ENCODE assay signal across 28 cellular contexts in the genomic region with DNA sequence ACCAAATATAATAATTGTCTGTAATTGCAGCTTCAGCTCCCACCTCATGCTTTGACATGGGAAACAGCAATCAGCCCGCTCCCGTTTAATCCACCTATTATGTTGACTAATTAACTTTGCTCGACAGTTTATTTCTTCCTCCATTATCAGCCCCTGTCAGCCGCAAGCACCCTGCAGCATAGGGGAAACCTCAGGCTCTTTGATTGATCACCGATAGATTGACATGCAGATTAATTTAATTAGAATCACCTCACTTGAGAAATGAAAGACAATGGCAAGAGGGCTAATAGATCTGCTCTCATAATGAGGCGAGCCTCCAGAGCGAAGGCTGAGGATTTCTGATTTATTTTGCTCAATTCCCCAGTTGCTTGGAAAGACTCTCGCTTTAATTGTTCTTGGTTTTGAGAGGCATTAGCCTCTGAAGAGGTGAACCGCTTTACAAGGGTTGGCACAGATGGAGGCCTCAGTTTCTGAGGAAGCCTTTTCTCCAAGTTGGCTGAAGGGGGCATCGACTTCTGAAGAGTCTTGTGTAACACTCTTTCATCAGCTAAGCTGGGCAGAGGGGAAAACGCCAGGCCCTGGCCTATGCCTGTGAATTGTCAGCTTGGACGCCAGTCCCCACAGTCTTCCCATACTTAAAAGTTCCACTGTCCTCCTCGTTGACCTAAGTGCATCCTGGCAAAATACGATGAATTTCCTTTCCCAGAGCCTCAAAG.
A peak's percentile ranks its signal among the peaks of the same experiment; 100 is the strongest.
DNase-seq lines count a peak whose midpoint lies in the region; ATAC-seq and TF ChIP-seq lines count a peak whose summit lies in the region.
"Had no signal": no experiment of that assay in that cellular context is flagged by ENCODE, and none has a peak within 500 bp of the region (broad histone marks: within the 10 kb centered on the region; RNA-seq: fewer than 3 reads in every experiment).

No MANE protein-coding gene starts in this region.

- peaks cover 11 to 79% (median 40%) of the 10 kb centered on the region in 11 experiments; a peak in 20 of 22 replicates for H3K36me3 ChIP-seq in BLaER1 treated with 17β-estradiol and CSF1 and Interleukin-3, amounts not matched to agents 10 nM and 100 nM
- peaks cover 12% of the 10 kb centered on the region for H3K36me3 ChIP-seq in osteoblast (ENCODE audit: insufficient read depth, low read length)
- H3K36me3 ChIP-seq: breast epithelium, lower lobe of right lung, pancreas, suprapubic skin, upper lobe of right lung had no signal

- H3K4me1 Mint-ChIP-seq in IgD-negative memory B cell (peaks cover 74 to 91% (median 87%) of the 10 kb centered on the region in 3 donors), WTC11 (peaks cover 19% of the 10 kb centered on the region), CD14-positive monocyte (no peaks in the 10 kb centered on the region)

- no peaks in the 10 kb centered on the region for H3K27me3 Mint-ChIP-seq in IgD-negative memory B cell
- H3K27me3 Mint-ChIP-seq in WTC11 (ENCODE audit: low read depth) = no peaks in the 10 kb centered on the region
- H3K27me3 Mint-ChIP-seq in CD14-positive monocyte (ENCODE audit: low read depth in 3 of 3) = peaks cover 0 to 5% (median 0%) of the 10 kb centered on the region in 3 donors

- POLR2A ChIA-PET in WTC11 (lab: Charles Lee) = no interaction called here

- H3K36me3 Mint-ChIP-seq in IgD-negative memory B cell (peaks cover 11% of the 10 kb centered on the region), WTC11 (no peaks in the 10 kb centered on the region), CD14-positive monocyte (no peaks in the 10 kb centered on the region)

- CTCF ChIA-PET in WTC11 (lab: Charles Lee) = interaction anchor here (1.0 kb wide), 1 partner anchor 54 kb away, joined by 4 read pairs; no protein-coding TSS in a partner anchor

- intact Hi-C loops in CD14-positive monocyte (cut with micrococcal nuclease) = no loop called here

- H2AFZ ChIP-seq in osteoblast (ENCODE audit: low read length) = no peak overlapping the region

- peaks cover 6% of the 10 kb centered on the region for H3K79me2 ChIP-seq in osteoblast (ENCODE audit: insufficient read depth, low read length)

- peaks cover 64 to 100% (median 100%) of the 10 kb centered on the region in 10 experiments for H3K4me1 ChIP-seq in BLaER1 treated with 17β-estradiol and CSF1 and Interleukin-3, amounts not matched to agents 10 nM and 100 nM
- H3K4me1 ChIP-seq in osteoblast (ENCODE audit: insufficient read depth, low read length) = peaks cover 24% of the 10 kb centered on the region
- H3K4me1 ChIP-seq: breast epithelium, lower lobe of right lung, pancreas, SJCRH30, suprapubic skin, upper lobe of right lung had no signal

- peak overlapping the region; percentile 0 to 39 (median 2); a peak in 10 of 20 replicates for H3K4me3 ChIP-seq in BLaER1 treated with 17β-estradiol and CSF1 and Interleukin-3, amounts not matched to agents 10 nM and 100 nM
- no peak overlapping the region for H3K4me3 ChIP-seq in osteoblast (ENCODE audit: insufficient read depth, low read length)
- H3K4me3 ChIP-seq: breast epithelium, lower lobe of right lung, pancreas, SJCRH30, suprapubic skin, upper lobe of right lung had no signal

- H3K9ac ChIP-seq in BLaER1 treated with 17β-estradiol and CSF1 and Interleukin-3, amounts not matched to agents 10 nM and 100 nM = peak overlapping the region; percentile 50 to 73 (median 61); a peak in 21 of 22 replicates

- no peak for DNase-seq in WTC11 (ENCODE audit: low spot score)
- peak; percentile 22 for DNase-seq in midbrain (lab: John Stamatoyannopoulos, UW)
- no peak for DNase-seq in osteoblast (ENCODE audit: insufficient read length, low spot score, missing footprints)
- DNase-seq in CD14-positive monocyte (ENCODE audit: low spot score) = no peak
- DNase-seq: activated CD4-positive, alpha-beta memory T cell treated with anti-CD3 and anti-CD28 coated beads for 36 hours; activated CD4-positive, CD25-positive, alpha-beta regulatory T cell treated with anti-CD3 and anti-CD28 coated beads, Interleukin-2, amount 50 U/mL, for 72 hours; activated CD8-positive, alpha-beta memory T cell treated with anti-CD3 and anti-CD28 coated beads, Interleukin-2, amount 50 U/mL, for 48 hours; activated naive CD4-positive, alpha-beta T cell treated with anti-CD3 and anti-CD28 coated beads, Interleukin-2, amount 50 U/mL, for 16 hours; Calu3; kidney glomerular epithelial cell; lower lobe of right lung; MV-4-11; NCI-H187 treated with DMSO at 0.1 percent for 48 hours; NCI-H69; nephron progenitor cell; pancreas; SJCRH30; stimulated activated CD4-positive, alpha-beta T cell treated with anti-CD3 and anti-CD28 coated beads, Interleukin-2, amount 100 ng/mL, for 48 hours; T-helper 1 cell; upper lobe of right lung had no signal

- no peaks in the 10 kb centered on the region for H3K27me3 ChIP-seq in BLaER1 treated with 17β-estradiol and CSF1 and Interleukin-3, amounts not matched to agents 10 nM and 100 nM
- no peaks in the 10 kb centered on the region for H3K27me3 ChIP-seq in osteoblast (ENCODE audit: insufficient read depth, low read length)
- H3K27me3 ChIP-seq: breast epithelium, pancreas, SJCRH30, suprapubic skin, upper lobe of right lung had no signal

- H3K4me3 Mint-ChIP-seq in IgD-negative memory B cell (peak overlapping the region; percentile 57 to 91 (median 72)), WTC11 (peak overlapping the region; percentile 11; the same call in 1 of the 2 replicates), CD14-positive monocyte (no peak overlapping the region)
- H3K4me3 Mint-ChIP-seq: activated CD4-positive, alpha-beta memory T cell treated with anti-CD3 and anti-CD28 coated beads for 36 hours; nephron progenitor cell had no signal

- H3K27ac ChIP-seq in BLaER1 treated with 17β-estradiol and CSF1 and Interleukin-3, amounts not matched to agents 10 nM and 100 nM = peak overlapping the region; percentile 14 to 89 (median 76); a peak in 21 of 22 replicates
- H3K27ac ChIP-seq in osteoblast (ENCODE audit: low read depth, low read length) = no peak overlapping the region
- H3K27ac ChIP-seq: breast epithelium, HL-60, lower lobe of right lung, pancreas, SJCRH30, suprapubic skin, upper lobe of right lung had no signal

- peak overlapping the region; percentile 91 to 96 (median 96) for H3K27ac Mint-ChIP-seq in IgD-negative memory B cell
- H3K27ac Mint-ChIP-seq in WTC11 = no peak overlapping the region
- no peak overlapping the region for H3K27ac Mint-ChIP-seq in CD14-positive monocyte
- H3K27ac Mint-ChIP-seq: activated CD4-positive, alpha-beta memory T cell treated with anti-CD3 and anti-CD28 coated beads for 36 hours; nephron progenitor cell had no signal

- H3K9me3 ChIP-seq in BLaER1 treated with 17β-estradiol and CSF1 and Interleukin-3, amounts not matched to agents 10 nM and 100 nM (replicated peaks in 1 of 11) = no peaks in the 10 kb centered on the region
- H3K9me3 ChIP-seq in osteoblast (ENCODE audit: low read depth, low read length) = no peaks in the 10 kb centered on the region
- H3K9me3 ChIP-seq: breast epithelium, lower lobe of right lung, pancreas, suprapubic skin, upper lobe of right lung had no signal

- H4K20me1 ChIP-seq in BLaER1 treated with 17β-estradiol and CSF1 and Interleukin-3, amounts not matched to agents 10 nM and 100 nM = peaks cover 0 to 56% (median 0%) of the 10 kb centered on the region in 11 experiments; a peak in 4 of 22 replicates
- no peaks in the 10 kb centered on the region for H4K20me1 ChIP-seq in osteoblast (ENCODE audit: insufficient read depth, low read length)

- H3K9me3 Mint-ChIP-seq in IgD-negative memory B cell (no peaks in the 10 kb centered on the region), WTC11 (no peaks in the 10 kb centered on the region), CD14-positive monocyte (no peaks in the 10 kb centered on the region)
- H3K9me3 Mint-ChIP-seq: activated CD4-positive, alpha-beta memory T cell treated with anti-CD3 and anti-CD28 coated beads for 36 hours; nephron progenitor cell had no signal

- peak; percentile 82 for ATAC-seq in WTC11
- no peak for ATAC-seq in GM18868 (IDR thresholded peaks at IDR 0.05; ENCODE audit: unreplicated experiment)
- ATAC-seq in GM21447 (IDR thresholded peaks at IDR 0.05; ENCODE audit: unreplicated experiment) = no peak
- ATAC-seq: HepG2, lower lobe of right lung, pancreas, upper lobe of right lung had no signal

- no peak for TF ChIP-seq CTCF in WTC11 (IDR thresholded peaks at IDR 0.05)
- no peak for TF ChIP-seq CTCF in osteoblast (IDR thresholded peaks at IDR 0.05; ENCODE audit: extremely low read depth, low read depth, low read length)
- no peak for TF ChIP-seq CTCF in CD14-positive monocyte (IDR thresholded peaks at IDR 0.05)

- peak overlapping the region; percentile 72 to 94 (median 82) for H3K4me2 ChIP-seq in BLaER1 treated with 17β-estradiol and CSF1 and Interleukin-3, amounts not matched to agents 10 nM and 100 nM
- no peak overlapping the region for H3K4me2 ChIP-seq in osteoblast (ENCODE audit: insufficient read depth, low read length)

TF ChIP-seq in WTC11, 78 proteins besides CTCF, POLR2A, EP300 and RAD21:
- TF ChIP-seq SMAD4 (CRISPR knock-in tag; IDR thresholded peaks at IDR 0.05) = no peak
- TF ChIP-seq MXD4 (CRISPR knock-in tag; IDR thresholded peaks at IDR 0.05; ENCODE audit: borderline replicate concordance) = no peak
- TF ChIP-seq, protein P1, sequence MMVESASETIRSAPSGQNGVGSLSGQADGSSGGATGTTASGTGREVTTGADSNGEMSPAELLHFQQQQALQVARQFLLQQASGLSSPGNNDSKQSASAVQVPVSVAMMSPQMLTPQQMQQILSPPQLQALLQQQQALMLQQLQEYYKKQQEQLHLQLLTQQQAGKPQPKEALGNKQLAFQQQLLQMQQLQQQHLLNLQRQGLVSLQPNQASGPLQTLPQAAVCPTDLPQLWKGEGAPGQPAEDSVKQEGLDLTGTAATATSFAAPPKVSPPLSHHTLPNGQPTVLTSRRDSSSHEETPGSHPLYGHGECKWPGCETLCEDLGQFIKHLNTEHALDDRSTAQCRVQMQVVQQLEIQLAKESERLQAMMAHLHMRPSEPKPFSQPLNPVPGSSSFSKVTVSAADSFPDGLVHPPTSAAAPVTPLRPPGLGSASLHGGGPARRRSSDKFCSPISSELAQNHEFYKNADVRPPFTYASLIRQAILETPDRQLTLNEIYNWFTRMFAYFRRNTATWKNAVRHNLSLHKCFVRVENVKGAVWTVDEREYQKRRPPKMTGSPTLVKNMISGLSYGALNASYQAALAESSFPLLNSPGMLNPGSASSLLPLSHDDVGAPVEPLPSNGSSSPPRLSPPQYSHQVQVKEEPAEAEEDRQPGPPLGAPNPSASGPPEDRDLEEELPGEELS (CRISPR knock-in tag; IDR thresholded peaks at IDR 0.05) = no peak

Comparison
In these comparisons a context has a peak if more than half of its experiments do, and no peak if none do; other contexts are left out.
1. H3K27ac Mint-ChIP-seq: peak in IgD-negative memory B cell (3 of 3); none in WTC11 (single experiment) and CD14-positive monocyte (0 of 7).
2. H3K4me3 Mint-ChIP-seq: peak in IgD-negative memory B cell (4 of 4) and WTC11 (single experiment); none in CD14-positive monocyte (0 of 2).